20 cellular contexts compared by ENCODE assay signal in genomic region chr2:85189606-85190270, GRCh38. TPM values are rescaled to one million over a fixed set of nuclear protein-coding genes. Genes with fewer than 3 reads are reported as not detected.
A peak's percentile ranks its signal among the peaks of the same experiment; 100 is the strongest.
DNase-seq lines count a peak whose midpoint lies in the region; ATAC-seq, FAIRE-seq and TF ChIP-seq lines count a peak whose summit lies in the region.
"Had no signal": no experiment of that assay in that cellular context is flagged by ENCODE, and none has a peak within 500 bp of the region (broad histone marks: within the 10 kb centered on the region; RNA-seq: fewer than 3 reads in every experiment).

No MANE protein-coding gene starts in this region.

- H3K27me3 ChIP-seq in cardiac muscle cell, result no peaks in the 10 kb centered on the region
- no peaks in the 10 kb centered on the region for H3K27me3 ChIP-seq in thyroid gland
- H3K27me3 ChIP-seq: body of pancreas had no signal

- intact Hi-C loops in left cardiac atrium (cut with DNase I) (no loop called here), head of caudate nucleus (cut with DNase I) (no loop called here), thyroid gland (cut with DNase I) (no loop called here)

- no peak for ATAC-seq in left cardiac atrium
- ATAC-seq: activated CD8-positive, alpha-beta memory T cell treated with anti-CD3 and anti-CD28 coated beads, Interleukin-2, amount 10 ng/mL, durations not matched to agents 7 days and 5 days; body of pancreas; K562 had no signal

- peaks cover 37% of the 10 kb centered on the region for H3K4me1 Mint-ChIP-seq in nephron progenitor cell

- no peaks in the 10 kb centered on the region for H3K27me3 Mint-ChIP-seq in nephron progenitor cell (ENCODE audit: low read depth, poor library complexity)

- no peak for TF ChIP-seq CTCF in cardiac muscle cell (IDR thresholded peaks at IDR 0.05; ENCODE audit: low read depth, low read length)
- no peak for TF ChIP-seq CTCF in nephron progenitor cell (IDR thresholded peaks at IDR 0.05)
- no peak for TF ChIP-seq CTCF in thyroid gland (IDR thresholded peaks at IDR 0.05)

- H3K36me3 ChIP-seq in cardiac muscle cell, result no peaks in the 10 kb centered on the region
- H3K36me3 ChIP-seq in thyroid gland, result no peaks in the 10 kb centered on the region

- no peaks in the 10 kb centered on the region for H3K9me3 ChIP-seq in cardiac muscle cell (ENCODE audit: low read depth)
- no peaks in the 10 kb centered on the region for H3K9me3 ChIP-seq in thyroid gland
- H3K9me3 ChIP-seq: body of pancreas had no signal

- WGBS in thyroid gland, 2 donors, result 36% methylated on average over 11 of the region's 12 CpGs; no CpG with 5 or more reads in 1 of the 2 donors

- DNase-seq in cardiac muscle cell (ENCODE audit: low read depth in 1 of 2, low spot score in 1 of 2), result peak in 1 of 2 donors; percentile 58
- DNase-seq in left cardiac atrium, result no peak
- DNase-seq in head of caudate nucleus, result peak in 39 of 42 donors; percentile 6 to 73 (median 47)
- DNase-seq in nephron progenitor cell, result peak; percentile 24
- peak; percentile 53 to 75 for DNase-seq in thyroid gland
- DNase-seq in NCI-H524 treated with DMSO at 0.1 percent for 48 hours (lab: John Stamatoyannopoulos, UW), result no peak
- DNase-seq in urothelium cell line (ENCODE audit: low spot score), result no peak
- DNase-seq in OCI-M1 (lab: John Stamatoyannopoulos, UW), result no peak
- DNase-seq: activated CD4-positive, alpha-beta T cell treated with anti-CD3 and anti-CD28 coated beads, Interleukin-2, amount 10 ng/mL, durations not matched to agents 24 days and 14 days; activated CD8-positive, alpha-beta memory T cell treated with anti-CD3 and anti-CD28 coated beads, Interleukin-2, amount 10 ng/mL, durations not matched to agents 7 days and 5 days; AML-193; body of pancreas; HFFc6; NCI-H774; SHP77 treated with DMSO at 0.1 percent for 48 hours; stimulated activated CD8-positive, alpha-beta memory T cell treated with anti-CD3 and anti-CD28 coated beads, Interleukin-4, amount 100 ng/mL, for 48 hours had no signal

- H3K4me3 ChIP-seq in cardiac muscle cell, result no peak overlapping the region
- no peak overlapping the region for H3K4me3 ChIP-seq in thyroid gland (replicated peaks in 1 of 3)
- H3K4me3 ChIP-seq: body of pancreas, K562 had no signal

- FAIRE-seq in urothelium cell line (lab: Jason Lieb, UNC), result no peak
- FAIRE-seq: K562 had no signal

- H3K4me3 Mint-ChIP-seq in nephron progenitor cell, result no peak overlapping the region
- H3K4me3 Mint-ChIP-seq: activated CD4-positive, alpha-beta T cell treated with anti-CD3 and anti-CD28 coated beads, Interleukin-2, amount 10 ng/mL, durations not matched to agents 24 days and 14 days; activated CD8-positive, alpha-beta memory T cell treated with anti-CD3 and anti-CD28 coated beads, Interleukin-2, amount 10 ng/mL, durations not matched to agents 7 days and 5 days; activated naive CD8-positive, alpha-beta T cell had no signal

- H3K27ac ChIP-seq in cardiac muscle cell (peak overlapping the region; percentile 44), thyroid gland (peak overlapping the region in 2 of 3 donors; percentile 20 to 49)
- H3K27ac ChIP-seq: 22Rv1, body of pancreas had no signal

- no peaks in the 10 kb centered on the region for H3K9me3 Mint-ChIP-seq in nephron progenitor cell
- H3K9me3 Mint-ChIP-seq: activated CD4-positive, alpha-beta T cell treated with anti-CD3 and anti-CD28 coated beads, Interleukin-2, amount 10 ng/mL, durations not matched to agents 24 days and 14 days; HFFc6 had no signal

- H3K36me3 Mint-ChIP-seq in nephron progenitor cell (ENCODE audit: low read depth), result peaks cover 48% of the 10 kb centered on the region
- H3K36me3 Mint-ChIP-seq: activated CD8-positive, alpha-beta memory T cell treated with anti-CD3 and anti-CD28 coated beads, Interleukin-2, amount 10 ng/mL, durations not matched to agents 7 days and 5 days; activated naive CD8-positive, alpha-beta T cell had no signal

- peak overlapping the region; percentile 75 for H3K27ac Mint-ChIP-seq in nephron progenitor cell
- H3K27ac Mint-ChIP-seq: activated CD4-positive, alpha-beta T cell treated with anti-CD3 and anti-CD28 coated beads, Interleukin-2, amount 10 ng/mL, durations not matched to agents 24 days and 14 days; activated CD8-positive, alpha-beta memory T cell treated with anti-CD3 and anti-CD28 coated beads, Interleukin-2, amount 10 ng/mL, durations not matched to agents 7 days and 5 days; activated naive CD8-positive, alpha-beta T cell; HFFc6 had no signal

- H3K4me1 ChIP-seq in cardiac muscle cell (ENCODE audit: low read depth) (peaks cover 22% of the 10 kb centered on the region), thyroid gland (peaks cover 17 to 19% of the 10 kb centered on the region in 2 donors)

- TF ChIP-seq POLR2A in thyroid gland (IDR thresholded peaks at IDR 0.05), result no peak

RNA-seq across cellular contexts. Expression of gene TCF7L1, which starts 56.5 kb away (rescaled TPM):
- total RNA-seq in cardiac muscle cell (1.5 and 5.3 TPM in 2 replicates), left cardiac atrium (10 to 100 TPM; 17.1 to 17.3 TPM), thyroid gland (10 to 100 TPM in 2 of 4 donors, 1 to 10 TPM in 2; 3.1 to 12.1 (median 8.7) TPM)
- polyA plus RNA-seq in cardiac muscle cell, result 10.0 and 19.0 TPM in 2 replicates
- total RNA-seq: activated CD8-positive, alpha-beta memory T cell treated with anti-CD3 and anti-CD28 coated beads, Interleukin-2, amount 10 ng/mL, durations not matched to agents 7 days and 5 days had no signal
- polyA plus RNA-seq: neural cell had no signal

Comparison
In these comparisons a context has a peak if more than half of its experiments do, and no peak if none do; other contexts are left out.
1. DNase-seq: peak in head of caudate nucleus (39 of 42), nephron progenitor cell (single experiment) and thyroid gland (2 of 2); none in left cardiac atrium (single experiment), NCI-H524 treated with DMSO at 0.1 percent for 48 hours (single experiment), urothelium cell line (single experiment) and OCI-M1 (single experiment).